ENCODE assay signal across 18 cellular contexts in the genomic region with DNA sequence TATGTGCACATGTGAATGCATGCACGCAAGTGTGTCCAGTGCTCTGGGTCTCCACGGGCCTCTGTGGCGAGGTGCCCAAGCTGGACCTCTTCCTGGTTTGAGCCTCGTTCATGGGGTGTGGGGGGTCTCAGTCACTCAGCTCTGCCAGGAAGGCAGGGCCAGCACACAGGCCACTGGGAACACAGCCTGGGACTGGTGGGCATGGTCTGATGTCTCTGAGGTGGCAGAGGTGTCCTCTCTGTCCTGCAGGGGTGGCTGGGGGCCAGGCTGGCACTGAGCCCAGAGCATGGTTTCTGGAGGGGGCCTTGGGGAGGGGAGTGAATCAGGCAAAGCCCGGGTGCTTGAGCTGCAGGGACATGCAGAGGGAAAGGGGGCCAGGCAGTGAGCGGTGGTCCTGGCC. TPM values are rescaled to one million over a fixed set of nuclear protein-coding genes. Genes with fewer than 3 reads are reported as not detected.
DNase-seq lines count a peak whose midpoint lies in the region; ATAC-seq, FAIRE-seq and TF ChIP-seq lines count a peak whose summit lies in the region.
"Had no signal": no experiment of that assay in that cellular context is flagged by ENCODE, and none has a peak within 500 bp of the region (broad histone marks: within the 10 kb centered on the region; RNA-seq: fewer than 3 reads in every experiment).

No MANE protein-coding gene starts in this region.

- no peak overlapping the region for H2AK5ac ChIP-seq in neuronal stem cell (ENCODE audit: low read depth, low read length)

- POLR2A ChIA-PET in SK-N-SH (lab: Yijun Ruan, JAX) = no interaction called here
- POLR2A ChIA-PET in HepG2 (lab: Yijun Ruan, JAX) = no interaction called here

- H3K36me3 ChIP-seq in SK-N-SH (replicated peaks in 1 of 2; ENCODE audit: control insufficient read depth in 1 of 2, insufficient read depth in 2 of 2, low read length in 1 of 2) = peaks cover 0 to 3% of the 10 kb centered on the region in 2 experiments
- H3K36me3 ChIP-seq in right lobe of liver = peaks cover 0 to 4% (median 0%) of the 10 kb centered on the region in 4 donors
- peaks cover 21 to 37% of the 10 kb centered on the region in 2 experiments for H3K36me3 ChIP-seq in HepG2 (replicated peaks in 1 of 2; ENCODE audit: control insufficient read depth in 1 of 2, insufficient read depth in 2 of 2, low read length in 2 of 2)
- H3K36me3 ChIP-seq in neuronal stem cell (replicated peaks in 1 of 2; ENCODE audit: control insufficient read depth in 2 of 2, insufficient read depth in 2 of 2, low read length in 2 of 2) = peaks cover 38 to 84% of the 10 kb centered on the region in 2 donors

- H3K23ac ChIP-seq in neuronal stem cell (ENCODE audit: low read depth, low read length, poor library complexity) = no peak overlapping the region

- TF ChIP-seq POLR2A in right lobe of liver (IDR thresholded peaks at IDR 0.05) (no peak), HepG2 (IDR thresholded peaks at IDR 0.05; ENCODE audit: insufficient read depth in 1 of 2, low read depth in 2 of 2, low read length in 2 of 2) (no peak)

- H2BK15ac ChIP-seq in neuronal stem cell (ENCODE audit: low read length) = no peak overlapping the region

- H3K27me3 ChIP-seq in SK-N-SH (ENCODE audit: insufficient read depth) (no peaks in the 10 kb centered on the region), right lobe of liver (no peaks in the 10 kb centered on the region), HepG2 (ENCODE audit: control insufficient read depth in 1 of 2, insufficient read depth in 2 of 2, low read length in 2 of 2) (no peaks in the 10 kb centered on the region), neuronal stem cell (ENCODE audit: control insufficient read depth in 3 of 3, insufficient read depth in 3 of 3, low read depth in 1 of 3, low read length in 3 of 3) (no peaks in the 10 kb centered on the region)
- H3K27me3 ChIP-seq: BLaER1 had no signal

- H3K79me2 ChIP-seq in SK-N-SH (ENCODE audit: insufficient read depth) (no peaks in the 10 kb centered on the region), HepG2 (ENCODE audit: insufficient read depth, low read length) (peaks cover 2% of the 10 kb centered on the region)

- intact Hi-C loops in right lobe of liver (cut with DNase I) (no loop called here), HepG2 (cut with micrococcal nuclease; ENCODE audit: unreplicated experiment) (no loop called here)

- TF ChIP-seq EP300 in SK-N-SH (IDR thresholded peaks at IDR 0.05; ENCODE audit: borderline replicate concordance in 1 of 2, low read depth in 1 of 2, low read length in 1 of 2) (no peak), HepG2 (IDR thresholded peaks at IDR 0.05; ENCODE audit: low read depth in 2 of 2, low read length in 2 of 2) (no peak), HepG2 (CRISPR knock-in tag; IDR thresholded peaks at IDR 0.05; ENCODE audit: borderline replicate concordance) (no peak)

- TF ChIP-seq RAD21 in SK-N-SH (IDR thresholded peaks at IDR 0.05; ENCODE audit: low read length) (no peak), HepG2 (CRISPR knock-in tag; IDR thresholded peaks at IDR 0.05) (no peak)

- no peak overlapping the region for H4K8ac ChIP-seq in neuronal stem cell (ENCODE audit: low read depth, low read length)

- H3K4me2 ChIP-seq in SK-N-SH (no peak overlapping the region), HepG2 (ENCODE audit: low read depth, low read length) (no peak overlapping the region), neuronal stem cell (ENCODE audit: insufficient read depth, low read length, poor library complexity, severe bottlenecking) (no peak overlapping the region)
- H3K4me2 ChIP-seq: BLaER1 had no signal

- H3K4ac ChIP-seq in neuronal stem cell (ENCODE audit: low read length) = no peak overlapping the region

- no peaks in the 10 kb centered on the region for H3F3A ChIP-seq in SK-N-SH (replicated peaks; ENCODE audit: insufficient read depth)

- FAIRE-seq in HepG2 (lab: Jason Lieb, UNC) = no peak

- peak overlapping the region; percentile 47 for H3K14ac ChIP-seq in neuronal stem cell (ENCODE audit: low read length)

- 98% methylated on average over 5 of the region's 6 CpGs for WGBS in SK-N-SH (ENCODE audit: low lambda C conversion rate)
- WGBS in right lobe of liver (ENCODE audit: insufficient coverage, low coverage, low lambda C conversion rate, missing lambda C conversion rate) = 100% methylated on average over 1 of the region's 6 CpGs
- WGBS in HepG2 (ENCODE audit: low lambda C conversion rate) = 94% methylated on average over 3 of the region's 6 CpGs
- no CpG with 5 or more reads among the region's 6 CpGs for WGBS in neuronal stem cell (ENCODE audit: extremely low coverage in 2 of 2, insufficient read length in 2 of 2, insufficient replicate concordance in 1 of 2), 2 donors

- H3K9me2 ChIP-seq in SK-N-SH = no peaks in the 10 kb centered on the region

- no TSS peak for BruUV-seq in HepG2 (replicated peaks; lab: Mats Ljungman, UMichigan)

- H3K4me3 ChIP-seq in SK-N-SH (ENCODE audit: low read depth in 2 of 2, low read length in 1 of 2) (no peak overlapping the region), right lobe of liver (no peak overlapping the region), HepG2 (replicated peaks in 1 of 3; ENCODE audit: insufficient read depth in 1 of 3, low read depth in 2 of 3, low read length in 3 of 3) (no peak overlapping the region), neuronal stem cell (ENCODE audit: low read length in 2 of 2) (peak overlapping the region in 1 of 2 donors; percentile 23)
- H3K4me3 ChIP-seq: BLaER1 had no signal

- no peak overlapping the region for H2BK5ac ChIP-seq in neuronal stem cell (ENCODE audit: low read length)

- in situ Hi-C loops in HepG2 (cut with HindIII; ENCODE audit: extremely low pct_ligation_motif_present, low pct_unique_long_range_greater_than_20kb) = no loop called here

- ATAC-seq in SK-N-SH treated with all-trans-retinoic acid at 6 μM for 48 hours = no peak
- ATAC-seq in right lobe of liver = no peak
- no peak for ATAC-seq in HepG2
- no peak for ATAC-seq in GM21515 (IDR thresholded peaks at IDR 0.05; ENCODE audit: unreplicated experiment)

- peaks cover 14% of the 10 kb centered on the region for H3K79me1 ChIP-seq in neuronal stem cell (ENCODE audit: low read depth, low read length)

- H4K20me1 ChIP-seq in SK-N-SH (ENCODE audit: insufficient read depth) (no peaks in the 10 kb centered on the region), HepG2 (ENCODE audit: insufficient read depth, low read length) (no peaks in the 10 kb centered on the region)

- TF ChIP-seq CTCF in SK-N-SH (IDR thresholded peaks at IDR 0.05) (no peak), right lobe of liver (IDR thresholded peaks at IDR 0.05) (no peak), HepG2 (CRISPR knock-in tag; IDR thresholded peaks at IDR 0.05) (no peak)

- peak; percentile 34 for DNase-seq in SK-N-SH
- peak in 2 of 3 donors; percentile 44 for DNase-seq in right lobe of liver
- no peak for DNase-seq in HepG2 (ENCODE audit: low spot score)
- DNase-seq in neuronal stem cell (ENCODE audit: low spot score) = no peak
- no peak for DNase-seq in foreskin melanocyte
- DNase-seq: CD4-positive, alpha-beta memory T cell; DMS79 treated with DMSO at 0.1 percent for 48 hours; GF-D8; GOT3; H9; IMR-90 had no signal

- H3K27ac ChIP-seq in SK-N-SH (ENCODE audit: low read depth in 2 of 2, low read length in 1 of 2) = no peak overlapping the region
- no peak overlapping the region for H3K27ac ChIP-seq in right lobe of liver
- no peak overlapping the region for H3K27ac ChIP-seq in HepG2 (ENCODE audit: extremely low read length, insufficient read depth, low read length)
- H3K27ac ChIP-seq in neuronal stem cell (replicated peaks; ENCODE audit: low read length) = no peak overlapping the region
- H3K27ac ChIP-seq: 22Rv1, BLaER1 had no signal

- H2AFZ ChIP-seq in SK-N-SH (ENCODE audit: low read depth) (no peak overlapping the region), HepG2 (ENCODE audit: low read length) (no peak overlapping the region), neuronal stem cell (ENCODE audit: low read length) (no peak overlapping the region)

- H3K4me1 ChIP-seq in SK-N-SH (ENCODE audit: control insufficient read depth in 1 of 2, insufficient read depth in 2 of 2, low read depth in 1 of 2, low read length in 1 of 2) (no peaks in the 10 kb centered on the region), right lobe of liver (peaks cover 0 to 13% (median 0%) of the 10 kb centered on the region in 4 donors), HepG2 (ENCODE audit: insufficient read depth, low read length) (peaks cover 13% of the 10 kb centered on the region), neuronal stem cell (ENCODE audit: control insufficient read depth in 2 of 2, insufficient read depth in 1 of 2, low read depth in 1 of 2, low read length in 2 of 2) (no peaks in the 10 kb centered on the region)

- CTCF ChIA-PET in SK-N-SH (lab: Yijun Ruan, JAX) (interaction anchor here (0.9 to 2.8 kb wide), 3 partner anchors 11 to 203 kb away, joined by 3 to 12 read pairs (median 4); no protein-coding TSS in a partner anchor), HepG2 (lab: Yijun Ruan, JAX; ENCODE audit: low intra/inter-chr PET ratio, low total read pairs) (no interaction called here)

- no peak overlapping the region for H3K9ac ChIP-seq in SK-N-SH
- no peak overlapping the region for H3K9ac ChIP-seq in HepG2 (ENCODE audit: insufficient read depth, low read depth, low read length)
- peak overlapping the region; percentile 64 for H3K9ac ChIP-seq in neuronal stem cell (ENCODE audit: low read depth, low read length, poor library complexity)
- H3K9ac ChIP-seq: BLaER1 had no signal

- no peak overlapping the region for H3K18ac ChIP-seq in neuronal stem cell (ENCODE audit: low read length)

- H3K9me3 ChIP-seq in SK-N-SH (no peaks in the 10 kb centered on the region), right lobe of liver (no peaks in the 10 kb centered on the region), HepG2 (ENCODE audit: low read length) (no peaks in the 10 kb centered on the region), neuronal stem cell (replicated peaks in 1 of 2; ENCODE audit: control insufficient read depth in 2 of 2, insufficient read depth in 1 of 2, low read depth in 1 of 2, low read length in 2 of 2) (peaks cover 0 to 4% of the 10 kb centered on the region in 2 donors)
- H3K9me3 ChIP-seq: BLaER1 had no signal

- H2BK120ac ChIP-seq in neuronal stem cell (ENCODE audit: low read depth, low read length) = no peak overlapping the region

- H4K91ac ChIP-seq in neuronal stem cell (ENCODE audit: low read depth, low read length, poor library complexity) = no peak overlapping the region

- H2BK12ac ChIP-seq in neuronal stem cell (ENCODE audit: low read length) = no peak overlapping the region

RNA-seq across cellular contexts. Expression of gene LRP3, which starts 9.4 kb away (rescaled TPM):
- polyA plus RNA-seq in SK-N-SH (2012; rRNA removed) = 7.5 and 8.2 TPM in 2 replicates
- polyA plus RNA-seq in SK-N-SH (2012; cell fraction: cytosol; rRNA removed) = 3.6 and 7.8 TPM in 2 replicates
- polyA plus RNA-seq in SK-N-SH (2012; cell fraction: nucleus; rRNA removed) = 8.9 and 11.2 TPM in 2 replicates
- 10 to 100 TPM; 25.2 to 40.7 (median 33.7) TPM for total RNA-seq in right lobe of liver
- 45.1 and 51.6 TPM in 2 replicates for total RNA-seq in HepG2 (2016; rRNA removed; fragmentation: Illumina TruSeq; extraction: Trizol)
- total RNA-seq in HepG2 (2016; cell fraction: cytosol; rRNA removed; fragmentation: Illumina TruSeq; extraction: Trizol; ENCODE audit: low read depth) = 34.5 and 35.4 TPM in 2 replicates
- 39.3 and 56.4 TPM in 2 replicates for total RNA-seq in HepG2 (2016; cell fraction: insoluble cytoplasmic fraction; rRNA removed; fragmentation: Illumina TruSeq; extraction: Trizol)
- total RNA-seq in HepG2 (2016; cell fraction: membrane; rRNA removed; fragmentation: Illumina TruSeq; extraction: Trizol) = 85.6 and 91.5 TPM in 2 replicates
- 24.3 and 30.9 TPM in 2 replicates for total RNA-seq in HepG2 (2016; cell fraction: nucleus; rRNA removed; fragmentation: Illumina TruSeq; extraction: Trizol)
- polyA plus RNA-seq in HepG2 (2011; rRNA removed) = 17.6 and 30.3 TPM in 2 replicates
- 9.6 and 22.4 TPM in 2 replicates for polyA plus RNA-seq in HepG2 (2011; cell fraction: cytosol; rRNA removed)
- polyA plus RNA-seq in HepG2 (2011; cell fraction: nucleus; rRNA removed) = 49.0 and 59.4 TPM in 2 replicates
- polyA plus RNA-seq in HepG2 (2012) = 12.5 and 18.3 TPM in 2 replicates
- 46.7 and 50.1 TPM in 2 replicates for polyA plus RNA-seq in HepG2 (2016; cell fraction: cytosol; fragmentation: Illumina TruSeq; extraction: Trizol; ENCODE audit: low read depth)
- polyA plus RNA-seq in HepG2 (2016; cell fraction: insoluble cytoplasmic fraction; fragmentation: Illumina TruSeq; extraction: Trizol; ENCODE audit: low read depth) = 41.6 and 54.2 TPM in 2 replicates
- polyA plus RNA-seq in HepG2 (2016; cell fraction: membrane; fragmentation: Illumina TruSeq; extraction: Trizol; ENCODE audit: low read depth) = 92.1 and 104 TPM in 2 replicates
- 70.1 and 70.6 TPM in 2 replicates for polyA plus RNA-seq in HepG2 (2016; cell fraction: nucleus; fragmentation: Illumina TruSeq; extraction: Trizol; ENCODE audit: insufficient read depth, low read depth)
- polyA minus RNA-seq in HepG2 (2011; rRNA and poly(A)+ RNA removed; ENCODE audit: low replicate concordance) = 11.9 and 50.0 TPM in 2 replicates
- 9.7 and 13.5 TPM in 2 replicates for polyA minus RNA-seq in HepG2 (2011; cell fraction: cytosol; rRNA and poly(A)+ RNA removed)
- polyA minus RNA-seq in HepG2 (2011; cell fraction: nucleus; rRNA and poly(A)+ RNA removed) = 10.3 TPM in 2 replicates
- polyA plus RNA-seq in neuronal stem cell (2013, experiment 1 of 2) = 42.5 TPM
- 38.5 TPM for polyA plus RNA-seq in neuronal stem cell (2013, experiment 2 of 2)
- total RNA-seq: HT-29 had no signal
- polyA plus RNA-seq: CD4-positive, alpha-beta memory T cell had no signal

RNA-seq across cellular contexts. Expression of gene SLC7A10, which starts 22.1 kb away (rescaled TPM):
- 0.02 TPM in 1 of 2 replicates, not detected in the other for polyA plus RNA-seq in SK-N-SH (2012; rRNA removed)
- not detected in 2 replicates for polyA plus RNA-seq in SK-N-SH (2012; cell fraction: cytosol; rRNA removed)
- 0.07 TPM in 1 of 2 replicates, not detected in the other for polyA plus RNA-seq in SK-N-SH (2012; cell fraction: nucleus; rRNA removed)
- not detected for total RNA-seq in right lobe of liver
- 0.41 and 2.2 TPM in 2 replicates for total RNA-seq in HepG2 (2016; rRNA removed; fragmentation: Illumina TruSeq; extraction: Trizol)
- total RNA-seq in HepG2 (2016; cell fraction: cytosol; rRNA removed; fragmentation: Illumina TruSeq; extraction: Trizol; ENCODE audit: low read depth) = 2.6 and 2.7 TPM in 2 replicates
- total RNA-seq in HepG2 (2016; cell fraction: insoluble cytoplasmic fraction; rRNA removed; fragmentation: Illumina TruSeq; extraction: Trizol) = 0.51 and 1.7 TPM in 2 replicates
- 1.5 and 1.7 TPM in 2 replicates for total RNA-seq in HepG2 (2016; cell fraction: membrane; rRNA removed; fragmentation: Illumina TruSeq; extraction: Trizol)
- 1.7 and 2.4 TPM in 2 replicates for total RNA-seq in HepG2 (2016; cell fraction: nucleus; rRNA removed; fragmentation: Illumina TruSeq; extraction: Trizol)
- polyA plus RNA-seq in HepG2 (2011; rRNA removed) = 1.1 TPM in 2 replicates
- 0.85 and 1.0 TPM in 2 replicates for polyA plus RNA-seq in HepG2 (2011; cell fraction: cytosol; rRNA removed)
- 4.6 and 6.0 TPM in 2 replicates for polyA plus RNA-seq in HepG2 (2011; cell fraction: nucleus; rRNA removed)
- polyA plus RNA-seq in HepG2 (2012) = 0.63 and 0.66 TPM in 2 replicates
- polyA plus RNA-seq in HepG2 (2016; cell fraction: cytosol; fragmentation: Illumina TruSeq; extraction: Trizol; ENCODE audit: low read depth) = 2.1 and 2.7 TPM in 2 replicates
- polyA plus RNA-seq in HepG2 (2016; cell fraction: insoluble cytoplasmic fraction; fragmentation: Illumina TruSeq; extraction: Trizol; ENCODE audit: low read depth) = 1.1 and 1.2 TPM in 2 replicates
- 2.4 and 2.6 TPM in 2 replicates for polyA plus RNA-seq in HepG2 (2016; cell fraction: membrane; fragmentation: Illumina TruSeq; extraction: Trizol; ENCODE audit: low read depth)
- polyA plus RNA-seq in HepG2 (2016; cell fraction: nucleus; fragmentation: Illumina TruSeq; extraction: Trizol; ENCODE audit: insufficient read depth, low read depth) = 5.9 and 6.0 TPM in 2 replicates
- 1.7 TPM in 1 of 2 replicates, not detected in the other for polyA minus RNA-seq in HepG2 (2011; rRNA and poly(A)+ RNA removed; ENCODE audit: low replicate concordance)
- 0.35 and 0.40 TPM in 2 replicates for polyA minus RNA-seq in HepG2 (2011; cell fraction: cytosol; rRNA and poly(A)+ RNA removed)
- 0.62 and 0.64 TPM in 2 replicates for polyA minus RNA-seq in HepG2 (2011; cell fraction: nucleus; rRNA and poly(A)+ RNA removed)
- polyA plus RNA-seq in neuronal stem cell (2013, experiment 1 of 2) = 1.1 TPM
- 0.97 TPM for polyA plus RNA-seq in neuronal stem cell (2013, experiment 2 of 2)
- total RNA-seq: CD4-positive, alpha-beta memory T cell; HT-29; IMR-90 had no signal
- polyA plus RNA-seq: AG04450; CD14-positive monocyte; CD4-positive, alpha-beta memory T cell; IMR-90 had no signal

Comparison
In these comparisons a context has a peak if more than half of its experiments do, and no peak if none do; other contexts are left out.
1. DNase-seq: peak in SK-N-SH (single experiment) and right lobe of liver (2 of 3); none in HepG2 (single experiment), neuronal stem cell (single experiment) and foreskin melanocyte (single experiment).